In the genomic region with DNA sequence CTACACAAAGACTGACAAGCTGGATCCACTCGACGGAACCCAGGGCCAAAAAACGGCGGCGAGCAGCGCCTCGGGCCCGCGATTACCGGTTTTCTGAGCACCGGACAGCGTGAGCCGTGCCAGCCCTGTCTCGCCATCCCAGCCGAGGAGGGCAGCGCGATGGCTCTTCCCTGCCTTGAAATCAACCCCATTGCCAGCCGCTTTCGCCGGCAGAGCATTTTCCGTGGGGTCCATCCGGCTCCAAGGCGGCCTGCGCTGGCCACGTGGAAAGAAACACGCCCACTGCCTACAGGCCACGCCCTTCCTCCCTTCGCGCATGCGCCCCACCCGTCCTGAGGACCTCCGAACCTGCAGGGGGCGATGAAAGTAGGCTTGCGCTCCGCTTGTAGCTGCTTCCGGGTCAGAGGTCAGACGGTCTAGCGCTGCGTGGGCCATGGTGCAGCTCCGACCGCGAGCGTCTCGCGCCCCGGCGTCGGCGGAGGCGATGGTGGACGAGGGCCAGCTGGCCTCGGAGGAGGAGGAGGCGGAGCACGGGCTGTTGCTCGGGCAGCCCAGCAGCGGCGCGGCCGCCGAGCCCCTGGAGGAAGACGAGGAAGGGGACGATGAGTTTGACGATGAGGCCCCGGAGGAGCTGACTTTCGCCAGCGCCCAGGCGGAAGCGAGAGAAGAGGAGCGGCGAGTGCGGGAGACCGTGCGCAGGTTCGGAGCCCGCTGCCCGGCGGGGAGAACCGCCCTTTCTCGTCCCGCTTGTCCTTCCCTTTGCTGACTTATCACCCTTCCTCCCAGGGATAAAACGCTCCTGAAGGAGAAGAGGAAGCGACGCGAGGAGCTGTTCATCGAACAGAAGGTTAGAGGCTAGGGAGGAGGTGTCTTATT, we compare ENCODE assay signal across 8 cellular contexts. TPM values are rescaled to one million over a fixed set of nuclear protein-coding genes. Genes with fewer than 3 reads are reported as not detected.
DNase-seq lines count a peak whose midpoint lies in the region; ATAC-seq and TF ChIP-seq lines count a peak whose summit lies in the region.

A gene (plus strand): TSS at position 410 of the 876 bp plus-strand sequence. CDS start 24 bp downstream, at position 434.

- no peaks in the 10 kb centered on the region for H3K9me3 ChIP-seq in SK-N-SH
- no peaks in the 10 kb centered on the region for H3K9me3 ChIP-seq in testis

- peaks cover 59% of the 10 kb centered on the region for H3K79me2 ChIP-seq in SK-N-SH (ENCODE audit: insufficient read depth)

- H3K36me3 ChIP-seq in SK-N-SH (replicated peaks in 1 of 2; ENCODE audit: control insufficient read depth in 1 of 2, insufficient read depth in 2 of 2, low read length in 1 of 2) (peaks cover 27 to 33% of the 10 kb centered on the region in 2 experiments), testis (ENCODE audit: low read depth, missing control alignments) (no peaks in the 10 kb centered on the region)

- H3K9me2 ChIP-seq in SK-N-SH, result no peaks in the 10 kb centered on the region

- peak within 1 kb of the TSS; percentile 99 for H3K27ac Mint-ChIP-seq in activated naive CD4-positive, alpha-beta T cell treated with anti-CD3 and anti-CD28 coated beads, Interleukin-2, amount 50 U/mL, for 24 hours

- H2AFZ ChIP-seq in SK-N-SH (ENCODE audit: low read depth), result peak within 1 kb of the TSS; percentile 85

- intact Hi-C loops in testis (cut with DNase I; ENCODE audit: low total_unique reads), result no loop called here

- peak; percentile 34 for TF ChIP-seq POLR2A in testis (IDR thresholded peaks at IDR 0.05)

- no peak for TF ChIP-seq RAD21 in SK-N-SH (IDR thresholded peaks at IDR 0.05; ENCODE audit: low read length)

- peaks cover 38% of the 10 kb centered on the region for H3K4me1 Mint-ChIP-seq in activated naive CD4-positive, alpha-beta T cell treated with anti-CD3 and anti-CD28 coated beads, Interleukin-2, amount 50 U/mL, for 24 hours

- peaks cover 15% of the 10 kb centered on the region for H3F3A ChIP-seq in SK-N-SH (replicated peaks; ENCODE audit: insufficient read depth)

- DNase-seq in GM10266 (ENCODE audit: extremely low spot score) (peak; percentile 97), NCI-H1048 (lab: John Stamatoyannopoulos, UW) (peak; percentile 89), SK-N-SH (peak; percentile 99), glomerular endothelial cell (ENCODE audit: extremely low read depth, low read depth, low spot score) (peak; percentile 87), omental fat pad (ENCODE audit: low spot score) (peak; percentile 94), testis (peak; percentile 98)

- under 1% methylated on average over 43 of the region's 85 CpGs for WGBS in SK-N-SH (ENCODE audit: low lambda C conversion rate)
- WGBS in testis, 2 donors, result 1% methylated on average over 34 to 71 of the region's 85 CpGs

- H3K9me3 Mint-ChIP-seq in activated naive CD4-positive, alpha-beta T cell treated with anti-CD3 and anti-CD28 coated beads, Interleukin-2, amount 50 U/mL, for 24 hours, result no peaks in the 10 kb centered on the region

- H3K4me3 ChIP-seq in SK-N-SH (ENCODE audit: low read depth in 2 of 2, low read length in 1 of 2) (peak within 1 kb of the TSS; percentile 96 to 99), testis (peak within 1 kb of the TSS; percentile 92 to 94)

- POLR2A ChIA-PET in SK-N-SH (lab: Yijun Ruan, JAX), result interaction anchor here (0.7 to 4.1 kb wide), 14 partner anchors 10 to 287 kb away, joined by 3 to 33 read pairs (median 4); a partner anchor contains a TSS

- TF ChIP-seq CTCF in GM10266 (IDR thresholded peaks at IDR 0.05; ENCODE audit: control insufficient read depth, insufficient read depth, low read depth, missing control alignments) (peak; percentile 96), SK-N-SH (IDR thresholded peaks at IDR 0.05) (peak; percentile 81), omental fat pad (IDR thresholded peaks at IDR 0.05) (peak in 2 of 3 donors; percentile 69 to 93), testis (IDR thresholded peaks at IDR 0.05) (peak; percentile 83 to 99 (median 98))

- H3K36me3 Mint-ChIP-seq in activated naive CD4-positive, alpha-beta T cell treated with anti-CD3 and anti-CD28 coated beads, Interleukin-2, amount 50 U/mL, for 24 hours, result peaks cover 18% of the 10 kb centered on the region

- no peaks in the 10 kb centered on the region for H3K27me3 Mint-ChIP-seq in activated naive CD4-positive, alpha-beta T cell treated with anti-CD3 and anti-CD28 coated beads, Interleukin-2, amount 50 U/mL, for 24 hours

- H3K4me2 ChIP-seq in SK-N-SH, result peak within 1 kb of the TSS; percentile 88

- H3K27ac ChIP-seq in SK-N-SH (ENCODE audit: low read depth in 2 of 2, low read length in 1 of 2) (peak within 1 kb of the TSS; percentile 93 to 95), testis (peak within 1 kb of the TSS; percentile 81 to 93)

- H3K4me1 ChIP-seq in SK-N-SH (ENCODE audit: control insufficient read depth in 1 of 2, insufficient read depth in 2 of 2, low read depth in 1 of 2, low read length in 1 of 2) (peaks cover 5 to 24% of the 10 kb centered on the region in 2 experiments; a peak in 3 of 4 replicates), testis (peaks cover 9% of the 10 kb centered on the region)

- H3K9ac ChIP-seq in SK-N-SH, result peak within 1 kb of the TSS; percentile 91

- peak; percentile 92 for ATAC-seq in HG02571 (IDR thresholded peaks at IDR 0.05; ENCODE audit: unreplicated experiment)
- ATAC-seq in omental fat pad (ENCODE audit: low FRiP score), result peak; percentile 99

- H3K4me3 Mint-ChIP-seq in activated naive CD4-positive, alpha-beta T cell treated with anti-CD3 and anti-CD28 coated beads, Interleukin-2, amount 50 U/mL, for 24 hours, result peak within 1 kb of the TSS; percentile 96

- peaks cover 14% of the 10 kb centered on the region for H4K20me1 ChIP-seq in SK-N-SH (ENCODE audit: insufficient read depth)

- TF ChIP-seq EP300 in SK-N-SH (IDR thresholded peaks at IDR 0.05; ENCODE audit: borderline replicate concordance in 1 of 2, low read depth in 1 of 2, low read length in 1 of 2), result no peak

- no peaks in the 10 kb centered on the region for H3K27me3 ChIP-seq in SK-N-SH (ENCODE audit: insufficient read depth)
- no peaks in the 10 kb centered on the region for H3K27me3 ChIP-seq in testis

- CTCF ChIA-PET in SK-N-SH (lab: Yijun Ruan, JAX), result interaction anchor here (0.6 to 3.5 kb wide), 27 partner anchors 9 to 284 kb away, joined by 3 to 30 read pairs (median 4); a partner anchor contains a TSS

TF ChIP-seq in SK-N-SH, 30 proteins besides CTCF, POLR2A, EP300 and RAD21 (continues in another document):
- TF ChIP-seq, protein P1, sequence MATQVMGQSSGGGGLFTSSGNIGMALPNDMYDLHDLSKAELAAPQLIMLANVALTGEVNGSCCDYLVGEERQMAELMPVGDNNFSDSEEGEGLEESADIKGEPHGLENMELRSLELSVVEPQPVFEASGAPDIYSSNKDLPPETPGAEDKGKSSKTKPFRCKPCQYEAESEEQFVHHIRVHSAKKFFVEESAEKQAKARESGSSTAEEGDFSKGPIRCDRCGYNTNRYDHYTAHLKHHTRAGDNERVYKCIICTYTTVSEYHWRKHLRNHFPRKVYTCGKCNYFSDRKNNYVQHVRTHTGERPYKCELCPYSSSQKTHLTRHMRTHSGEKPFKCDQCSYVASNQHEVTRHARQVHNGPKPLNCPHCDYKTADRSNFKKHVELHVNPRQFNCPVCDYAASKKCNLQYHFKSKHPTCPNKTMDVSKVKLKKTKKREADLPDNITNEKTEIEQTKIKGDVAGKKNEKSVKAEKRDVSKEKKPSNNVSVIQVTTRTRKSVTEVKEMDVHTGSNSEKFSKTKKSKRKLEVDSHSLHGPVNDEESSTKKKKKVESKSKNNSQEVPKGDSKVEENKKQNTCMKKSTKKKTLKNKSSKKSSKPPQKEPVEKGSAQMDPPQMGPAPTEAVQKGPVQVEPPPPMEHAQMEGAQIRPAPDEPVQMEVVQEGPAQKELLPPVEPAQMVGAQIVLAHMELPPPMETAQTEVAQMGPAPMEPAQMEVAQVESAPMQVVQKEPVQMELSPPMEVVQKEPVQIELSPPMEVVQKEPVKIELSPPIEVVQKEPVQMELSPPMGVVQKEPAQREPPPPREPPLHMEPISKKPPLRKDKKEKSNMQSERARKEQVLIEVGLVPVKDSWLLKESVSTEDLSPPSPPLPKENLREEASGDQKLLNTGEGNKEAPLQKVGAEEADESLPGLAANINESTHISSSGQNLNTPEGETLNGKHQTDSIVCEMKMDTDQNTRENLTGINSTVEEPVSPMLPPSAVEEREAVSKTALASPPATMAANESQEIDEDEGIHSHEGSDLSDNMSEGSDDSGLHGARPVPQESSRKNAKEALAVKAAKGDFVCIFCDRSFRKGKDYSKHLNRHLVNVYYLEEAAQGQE (IDR thresholded peaks at IDR 0.05; ENCODE audit: low read depth, low read length), result peak; percentile 35; the same call in 1 of the 2 replicates
- TF ChIP-seq SMC3 (IDR thresholded peaks at IDR 0.05; ENCODE audit: low read depth, low read length), result 0 out of 2 replicates have a peak, but pooled peaks have one; percentile 7
- TF ChIP-seq MXI1 (IDR thresholded peaks at IDR 0.05; ENCODE audit: low read depth, low read length), result peak; percentile 99
- TF ChIP-seq EZH2phosphoT487 (IDR thresholded peaks at IDR 0.05; ENCODE audit: borderline replicate concordance, low read depth), result no peak
- peak; percentile 94 for TF ChIP-seq CHD2 (IDR thresholded peaks at IDR 0.05; ENCODE audit: low read length, partially characterized antibody)
- TF ChIP-seq TAF1 (IDR thresholded peaks at IDR 0.05; ENCODE audit: borderline replicate concordance, low read depth, low read length), result peak; percentile 95
- TF ChIP-seq, protein P2, sequence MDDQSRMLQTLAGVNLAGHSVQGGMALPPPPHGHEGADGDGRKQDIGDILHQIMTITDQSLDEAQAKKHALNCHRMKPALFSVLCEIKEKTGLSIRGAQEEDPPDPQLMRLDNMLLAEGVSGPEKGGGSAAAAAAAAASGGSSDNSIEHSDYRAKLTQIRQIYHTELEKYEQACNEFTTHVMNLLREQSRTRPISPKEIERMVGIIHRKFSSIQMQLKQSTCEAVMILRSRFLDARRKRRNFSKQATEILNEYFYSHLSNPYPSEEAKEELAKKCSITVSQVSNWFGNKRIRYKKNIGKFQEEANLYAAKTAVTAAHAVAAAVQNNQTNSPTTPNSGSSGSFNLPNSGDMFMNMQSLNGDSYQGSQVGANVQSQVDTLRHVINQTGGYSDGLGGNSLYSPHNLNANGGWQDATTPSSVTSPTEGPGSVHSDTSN (IDR thresholded peaks at IDR 0.05), result no peak; the same call in 1 of the 2 replicates
- peak; percentile 88 for TF ChIP-seq NRF1 (IDR thresholded peaks at IDR 0.05; ENCODE audit: low read depth, low read length)
- TF ChIP-seq YY1 (IDR thresholded peaks at IDR 0.05; ENCODE audit: low read depth), result peak; percentile 78
- no peak for TF ChIP-seq RFX5 (IDR thresholded peaks at IDR 0.05; ENCODE audit: low read length)
- TF ChIP-seq RCOR1 (IDR thresholded peaks at IDR 0.05; ENCODE audit: low read length), result peak; percentile 59
- TF ChIP-seq POLR2AphosphoS5 (IDR thresholded peaks at IDR 0.05; ENCODE audit: low read depth, low read length), result peak; percentile 95

RNA-seq across cellular contexts. Expression of the gene that starts here (rescaled TPM):
- polyA plus RNA-seq in SK-N-SH (2012; rRNA removed) (75.7 and 103 TPM in 2 replicates), testis (ENCODE audit: insufficient read depth, low read depth, low replicate concordance) (74.4 TPM)
- 114 and 122 TPM in 2 replicates for polyA plus RNA-seq in SK-N-SH (2012; cell fraction: cytosol; rRNA removed)
- polyA plus RNA-seq in SK-N-SH (2012; cell fraction: nucleus; rRNA removed), result 44.5 and 67.5 TPM in 2 replicates
- total RNA-seq in glomerular endothelial cell (125 and 160 TPM in 2 replicates), omental fat pad (10 to 100 TPM; 63.5 to 87.1 (median 77.7) TPM), testis (10 to 100 TPM; 87.6 to 92.9 TPM)

Comparison
In these comparisons a context has a peak if more than half of its experiments do, and no peak if none do; other contexts are left out.
1. Peak in every context shown above with its lines: DNase-seq, ATAC-seq, H3K4me3 ChIP-seq and H3K27ac ChIP-seq.